18 cellular contexts compared by ENCODE assay signal in genomic region chr10:63543576-63543962, GRCh38. TPM values are rescaled to one million over a fixed set of nuclear protein-coding genes. Genes with fewer than 3 reads are reported as not detected.
DNase-seq lines count a peak whose midpoint lies in the region; ATAC-seq and TF ChIP-seq lines count a peak whose summit lies in the region.
"Had no signal": no experiment of that assay in that cellular context is flagged by ENCODE, and none has a peak within 500 bp of the region (broad histone marks: within the 10 kb centered on the region; RNA-seq: fewer than 3 reads in every experiment).

No MANE protein-coding gene starts in this region.

- H3K4me1 ChIP-seq in Loucy (ENCODE audit: insufficient read depth, low read length, poor library complexity, severe bottlenecking), result peaks cover 21% of the 10 kb centered on the region
- peaks cover 3% of the 10 kb centered on the region; the same call in 1 of the 2 replicates for H3K4me1 ChIP-seq in H9 (ENCODE audit: insufficient read depth, low read length)

- peaks cover 12% of the 10 kb centered on the region for H3K36me3 Mint-ChIP-seq in activated CD8-positive, alpha-beta memory T cell treated with anti-CD3 and anti-CD28 coated beads, Interleukin-2, amount 10 ng/mL, durations not matched to agents 7 days and 5 days
- no peaks in the 10 kb centered on the region for H3K36me3 Mint-ChIP-seq in effector memory CD8-positive, alpha-beta T cell (ENCODE audit: insufficient read depth)
- peaks cover 2 to 10% (median 3%) of the 10 kb centered on the region in 3 experiments; a peak in 4 of 7 replicates for H3K36me3 Mint-ChIP-seq in H9 (ENCODE audit: insufficient read depth in 1 of 3, low read depth in 3 of 3)

- H3K18ac ChIP-seq in H9 (ENCODE audit: insufficient read length, low read depth, low read length), result no peak overlapping the region

- peak; percentile 27 for ATAC-seq in activated CD8-positive, alpha-beta memory T cell treated with anti-CD3 and anti-CD28 coated beads, Interleukin-2, amount 10 ng/mL, durations not matched to agents 7 days and 5 days
- ATAC-seq in effector memory CD8-positive, alpha-beta T cell (replicated peaks), result peak; percentile 24
- ATAC-seq: Right ventricle myocardium inferior had no signal

- no peaks in the 10 kb centered on the region for H3K23me2 ChIP-seq in H9 (ENCODE audit: insufficient read length, low read depth, low read length, poor library complexity, severe bottlenecking)

- H3K4me3 ChIP-seq in Loucy (ENCODE audit: low read length, poor library complexity, severe bottlenecking) (peak overlapping the region; percentile 23), H7 (ENCODE audit: insufficient read depth, low read depth, low read length) (no peak overlapping the region)
- H3K4me3 ChIP-seq: HAP-1 had no signal

- no peak overlapping the region for H3T11ph ChIP-seq in H9 (ENCODE audit: low read length)

- no peaks in the 10 kb centered on the region for H3K27me3 Mint-ChIP-seq in activated CD8-positive, alpha-beta memory T cell treated with anti-CD3 and anti-CD28 coated beads, Interleukin-2, amount 10 ng/mL, durations not matched to agents 7 days and 5 days
- H3K27me3 Mint-ChIP-seq in effector memory CD8-positive, alpha-beta T cell, result no peaks in the 10 kb centered on the region
- H3K27me3 Mint-ChIP-seq in H9 (ENCODE audit: low read depth), result no peaks in the 10 kb centered on the region
- H3K27me3 Mint-ChIP-seq: CD4-positive, alpha-beta T cell had no signal

- no peak overlapping the region for H2AK5ac ChIP-seq in H9 (ENCODE audit: insufficient read length, low read length)

- H4K5ac ChIP-seq in H9 (ENCODE audit: insufficient read length, low read depth, low read length), result no peak overlapping the region

- no peak overlapping the region for H3K4me3 Mint-ChIP-seq in activated CD8-positive, alpha-beta memory T cell treated with anti-CD3 and anti-CD28 coated beads, Interleukin-2, amount 10 ng/mL, durations not matched to agents 7 days and 5 days
- no peak overlapping the region for H3K4me3 Mint-ChIP-seq in effector memory CD8-positive, alpha-beta T cell
- no peak overlapping the region; a peak in 1 of 5 replicates for H3K4me3 Mint-ChIP-seq in H9
- H3K4me3 Mint-ChIP-seq: CD4-positive, alpha-beta T cell had no signal

- TF ChIP-seq CTCF in Loucy (conservative IDR thresholded peaks at IDR 0.05; ENCODE audit: low read length) (no peak), H9 (conservative IDR thresholded peaks at IDR 0.05) (no peak)

- H3K79me1 ChIP-seq in H9 (ENCODE audit: insufficient read depth, low read depth, low read length, poor library complexity, severe bottlenecking), result peaks cover 5% of the 10 kb centered on the region

- H3K14ac ChIP-seq in H9 (ENCODE audit: insufficient read depth, low read length), result no peak overlapping the region

- H2BK12ac ChIP-seq in H9 (ENCODE audit: insufficient read length, low read depth, low read length), result no peak overlapping the region

- H3K9me3 Mint-ChIP-seq in activated CD8-positive, alpha-beta memory T cell treated with anti-CD3 and anti-CD28 coated beads, Interleukin-2, amount 10 ng/mL, durations not matched to agents 7 days and 5 days (ENCODE audit: low read depth), result no peaks in the 10 kb centered on the region
- no peaks in the 10 kb centered on the region for H3K9me3 Mint-ChIP-seq in effector memory CD8-positive, alpha-beta T cell
- no peaks in the 10 kb centered on the region for H3K9me3 Mint-ChIP-seq in H9
- H3K9me3 Mint-ChIP-seq: CD4-positive, alpha-beta T cell had no signal

- CTCF ChIA-PET in activated CD8-positive, alpha-beta memory T cell treated with anti-CD3 and anti-CD28 coated beads, Interleukin-2, amount 10 ng/mL, durations not matched to agents 7 days and 5 days (lab: Charles Lee), result no interaction called here

- no peak overlapping the region for H2BK15ac ChIP-seq in H9 (ENCODE audit: low read depth, low read length)

- H3K9me3 ChIP-seq in Loucy (ENCODE audit: insufficient read depth, low read depth, low read length) (no peaks in the 10 kb centered on the region), H9 (ENCODE audit: control insufficient read depth, low read depth, low read length) (no peaks in the 10 kb centered on the region)
- H3K9me3 ChIP-seq: BE2C, HAP-1 had no signal

- no peaks in the 10 kb centered on the region for H3K9me2 ChIP-seq in Loucy (replicated peaks; ENCODE audit: low read depth, low read length)

- H3K27ac Mint-ChIP-seq in activated CD8-positive, alpha-beta memory T cell treated with anti-CD3 and anti-CD28 coated beads, Interleukin-2, amount 10 ng/mL, durations not matched to agents 7 days and 5 days, result no peak overlapping the region
- H3K27ac Mint-ChIP-seq in effector memory CD8-positive, alpha-beta T cell, result no peak overlapping the region
- H3K27ac Mint-ChIP-seq in H9, result peak overlapping the region in 1 of 3 experiments; percentile 57; a peak in 2 of 7 replicates
- H3K27ac Mint-ChIP-seq: CD4-positive, alpha-beta T cell had no signal

- H2BK120ac ChIP-seq in H9 (ENCODE audit: low read depth, low read length, poor library complexity, severe bottlenecking), result no peak overlapping the region

- H4K8ac ChIP-seq in H9 (replicated peaks; ENCODE audit: insufficient read length, low read depth, low read length), result no peak overlapping the region

- H2BK5ac ChIP-seq in H9 (ENCODE audit: insufficient read length, low read length), result no peak overlapping the region

- WGBS in H9 (ENCODE audit: extremely low coverage, insufficient read length, low lambda C conversion rate), result no CpG with 5 or more reads among the region's 7 CpGs

- no peak overlapping the region for H3K9ac ChIP-seq in Loucy (ENCODE audit: low read depth, low read length, poor library complexity, severe bottlenecking)
- H3K9ac ChIP-seq in H9 (ENCODE audit: extremely low read depth, insufficient read length, low read length), result no peak overlapping the region

- no peak overlapping the region for H3K4ac ChIP-seq in H9 (ENCODE audit: low read depth, low read length)

- peak overlapping the region; percentile 36 for H3K4me2 ChIP-seq in Loucy (ENCODE audit: low read depth, low read length, poor library complexity, severe bottlenecking)
- H3K4me2 ChIP-seq in H9 (ENCODE audit: insufficient read depth, insufficient read length, low read length), result no peak overlapping the region

- H4K20me1 ChIP-seq in Loucy (ENCODE audit: insufficient read depth, low read length, poor library complexity, severe bottlenecking) (peaks cover 4% of the 10 kb centered on the region), H9 (ENCODE audit: control insufficient read depth, insufficient read depth, insufficient read length) (no peaks in the 10 kb centered on the region)

- H2AFZ ChIP-seq in Loucy (ENCODE audit: low read length) (no peak overlapping the region), H9 (ENCODE audit: low read length) (no peak overlapping the region)

- no peak for DNase-seq in activated CD8-positive, alpha-beta memory T cell treated with anti-CD3 and anti-CD28 coated beads, Interleukin-2, amount 10 ng/mL, durations not matched to agents 7 days and 5 days
- no peak for DNase-seq in activated CD8-positive, alpha-beta memory T cell treated with anti-CD3 and anti-CD28 coated beads, Interleukin-2, amount 50 U/mL, for 48 hours
- DNase-seq in effector memory CD8-positive, alpha-beta T cell, result no peak
- DNase-seq in H9 (no peak), NCI-H82 (lab: John Stamatoyannopoulos, UW) (no peak), midbrain (lab: John Stamatoyannopoulos, UW) (no peak), H7 (no peak)
- DNase-seq: 8988T; CD4-positive, alpha-beta T cell; KG1; NCI-H1092; NCI-H146; NCI-H2029 treated with DMSO at 0.1 percent for 48 hours; NCI-H446 had no signal

- H3F3A ChIP-seq in Loucy (ENCODE audit: low read depth), result no peaks in the 10 kb centered on the region

- H3K79me2 ChIP-seq in Loucy (ENCODE audit: insufficient read depth, low read length), result peaks cover 9% of the 10 kb centered on the region; the same call in 1 of the 2 replicates
- peaks cover 5% of the 10 kb centered on the region; the same call in 1 of the 2 replicates for H3K79me2 ChIP-seq in H9 (ENCODE audit: insufficient read depth, low read length)

- H3K23ac ChIP-seq in H9 (ENCODE audit: insufficient read length, low read depth, low read length), result no peak overlapping the region

- H3K27me3 ChIP-seq in Loucy (ENCODE audit: insufficient read depth, low read length, poor library complexity, severe bottlenecking) (no peaks in the 10 kb centered on the region), H9 (ENCODE audit: insufficient read depth, low read length) (no peaks in the 10 kb centered on the region), H7 (ENCODE audit: control insufficient read depth, insufficient read depth, low read length) (no peaks in the 10 kb centered on the region)
- H3K27me3 ChIP-seq: BE2C had no signal

- H4K91ac ChIP-seq in H9 (ENCODE audit: insufficient read length, low read depth, low read length), result no peak overlapping the region

- no peak overlapping the region for H3K27ac ChIP-seq in H9 (ENCODE audit: insufficient read length, low read depth, low read length)

- H3K56ac ChIP-seq in H9 (ENCODE audit: insufficient read length, low read depth, low read length), result no peak overlapping the region

- no peak overlapping the region for H2BK20ac ChIP-seq in H9 (ENCODE audit: low read depth, low read length, poor library complexity, severe bottlenecking)

- H3K36me3 ChIP-seq in Loucy (ENCODE audit: insufficient read depth, low read length) (no peaks in the 10 kb centered on the region), H7 (replicated peaks; ENCODE audit: control insufficient read depth, insufficient read depth, low read length) (no peaks in the 10 kb centered on the region)
- H3K36me3 ChIP-seq: HAP-1 had no signal

- H3K4me1 Mint-ChIP-seq in activated CD8-positive, alpha-beta memory T cell treated with anti-CD3 and anti-CD28 coated beads, Interleukin-2, amount 10 ng/mL, durations not matched to agents 7 days and 5 days, result peaks cover 10% of the 10 kb centered on the region
- H3K4me1 Mint-ChIP-seq in effector memory CD8-positive, alpha-beta T cell (ENCODE audit: low read depth in 2 of 2), result peaks cover 9 to 14% of the 10 kb centered on the region in 2 donors
- H3K4me1 Mint-ChIP-seq in H9, result peaks cover 7 to 10% of the 10 kb centered on the region in 2 experiments

RNA-seq across cellular contexts. Expression of gene REEP3, which starts 22.4 kb away (rescaled TPM):
- 10 to 100 TPM; 23.4 to 27.2 TPM for total RNA-seq in activated CD8-positive, alpha-beta memory T cell treated with anti-CD3 and anti-CD28 coated beads, Interleukin-2, amount 10 ng/mL, durations not matched to agents 7 days and 5 days
- 21.4 and 23.8 TPM in 2 replicates for total RNA-seq in H9 (2021)
- 16.1 and 24.5 TPM in 2 replicates for total RNA-seq in H7 (2014; rRNA removed; shearing (Covaris generic))
